In the genomic region with DNA sequence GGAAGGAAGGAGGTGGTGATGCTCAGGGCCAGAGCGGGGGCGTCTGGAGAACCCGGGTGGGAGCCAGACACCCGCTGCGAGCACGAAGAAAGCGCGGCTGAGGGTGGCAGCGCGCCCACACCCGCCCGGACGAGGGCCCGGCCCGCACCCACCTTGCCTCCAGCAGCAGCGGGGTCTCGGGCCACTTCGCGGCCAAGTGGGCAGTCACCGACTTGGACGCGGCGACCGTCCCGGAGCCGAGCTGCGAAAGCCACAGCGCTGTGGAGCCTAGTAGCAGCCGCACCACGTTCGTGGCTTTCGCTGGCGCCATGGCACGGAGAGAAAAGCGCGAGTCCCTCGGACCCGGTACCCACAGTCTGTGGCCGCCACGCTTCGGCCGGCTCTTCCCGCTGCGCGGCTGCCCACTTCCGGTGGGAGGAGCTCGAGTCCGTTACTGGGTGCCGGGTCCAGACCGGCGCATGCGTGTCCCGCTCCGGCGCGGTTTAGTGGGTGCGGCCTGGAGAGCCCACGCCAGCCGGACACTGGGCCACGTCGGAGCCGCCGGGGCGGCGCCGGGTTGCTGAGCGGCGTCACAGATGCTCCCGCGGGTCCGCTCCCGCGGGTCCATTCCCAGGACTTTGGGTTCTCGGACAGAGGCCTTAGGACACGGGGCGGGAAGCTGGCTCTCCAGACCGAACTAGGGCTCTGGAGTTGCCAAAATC, we compare ENCODE assay signal across 8 cellular contexts. TPM values are rescaled to one million over a fixed set of nuclear protein-coding genes. Genes with fewer than 3 reads are reported as not detected.
A peak's percentile ranks its signal among the peaks of the same experiment; 100 is the strongest.
DNase-seq lines count a peak whose midpoint lies in the region; ATAC-seq, FAIRE-seq and TF ChIP-seq lines count a peak whose summit lies in the region.

A gene with protein sequence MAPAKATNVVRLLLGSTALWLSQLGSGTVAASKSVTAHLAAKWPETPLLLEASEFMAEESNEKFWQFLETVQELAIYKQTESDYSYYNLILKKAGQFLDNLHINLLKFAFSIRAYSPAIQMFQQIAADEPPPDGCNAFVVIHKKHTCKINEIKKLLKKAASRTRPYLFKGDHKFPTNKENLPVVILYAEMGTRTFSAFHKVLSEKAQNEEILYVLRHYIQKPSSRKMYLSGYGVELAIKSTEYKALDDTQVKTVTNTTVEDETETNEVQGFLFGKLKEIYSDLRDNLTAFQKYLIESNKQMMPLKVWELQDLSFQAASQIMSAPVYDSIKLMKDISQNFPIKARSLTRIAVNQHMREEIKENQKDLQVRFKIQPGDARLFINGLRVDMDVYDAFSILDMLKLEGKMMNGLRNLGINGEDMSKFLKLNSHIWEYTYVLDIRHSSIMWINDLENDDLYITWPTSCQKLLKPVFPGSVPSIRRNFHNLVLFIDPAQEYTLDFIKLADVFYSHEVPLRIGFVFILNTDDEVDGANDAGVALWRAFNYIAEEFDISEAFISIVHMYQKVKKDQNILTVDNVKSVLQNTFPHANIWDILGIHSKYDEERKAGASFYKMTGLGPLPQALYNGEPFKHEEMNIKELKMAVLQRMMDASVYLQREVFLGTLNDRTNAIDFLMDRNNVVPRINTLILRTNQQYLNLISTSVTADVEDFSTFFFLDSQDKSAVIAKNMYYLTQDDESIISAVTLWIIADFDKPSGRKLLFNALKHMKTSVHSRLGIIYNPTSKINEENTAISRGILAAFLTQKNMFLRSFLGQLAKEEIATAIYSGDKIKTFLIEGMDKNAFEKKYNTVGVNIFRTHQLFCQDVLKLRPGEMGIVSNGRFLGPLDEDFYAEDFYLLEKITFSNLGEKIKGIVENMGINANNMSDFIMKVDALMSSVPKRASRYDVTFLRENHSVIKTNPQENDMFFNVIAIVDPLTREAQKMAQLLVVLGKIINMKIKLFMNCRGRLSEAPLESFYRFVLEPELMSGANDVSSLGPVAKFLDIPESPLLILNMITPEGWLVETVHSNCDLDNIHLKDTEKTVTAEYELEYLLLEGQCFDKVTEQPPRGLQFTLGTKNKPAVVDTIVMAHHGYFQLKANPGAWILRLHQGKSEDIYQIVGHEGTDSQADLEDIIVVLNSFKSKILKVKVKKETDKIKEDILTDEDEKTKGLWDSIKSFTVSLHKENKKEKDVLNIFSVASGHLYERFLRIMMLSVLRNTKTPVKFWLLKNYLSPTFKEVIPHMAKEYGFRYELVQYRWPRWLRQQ (N-terminal part only) (minus strand): TSS at position 399 of the 701 bp plus-strand sequence. CDS start 89 bp downstream, at position 310.

- no peaks in the 10 kb centered on the region for H3K27me3 Mint-ChIP-seq in stimulated activated memory B cell treated with anti-CD40 and anti-IgM and Interleukin-4, amounts not matched to agents 10 μg/mL and 1 μg/mL and 100 μg/mL, for 72 hours

- H3K27ac Mint-ChIP-seq in stimulated activated memory B cell treated with anti-CD40 and anti-IgM and Interleukin-4, amounts not matched to agents 10 μg/mL and 1 μg/mL and 100 μg/mL, for 72 hours: peak within 1 kb of the TSS; percentile 67

- no peaks in the 10 kb centered on the region for H3K9me3 ChIP-seq in SK-N-MC (ENCODE audit: low read depth, low read length)
- H3K9me3 ChIP-seq in duodenal mucosa (ENCODE audit: control insufficient read depth in 1 of 2, low read length in 2 of 2): no peaks in the 10 kb centered on the region
- H3K9me3 ChIP-seq in liver (ENCODE audit: control insufficient read depth in 4 of 4, low read length in 3 of 4): no peaks in the 10 kb centered on the region

- H3K4me3 Mint-ChIP-seq in stimulated activated memory B cell treated with anti-CD40 and anti-IgM and Interleukin-4, amounts not matched to agents 10 μg/mL and 1 μg/mL and 100 μg/mL, for 72 hours: peak within 1 kb of the TSS; percentile 87

- H3K9me3 Mint-ChIP-seq in stimulated activated memory B cell treated with anti-CD40 and anti-IgM and Interleukin-4, amounts not matched to agents 10 μg/mL and 1 μg/mL and 100 μg/mL, for 72 hours: peaks cover 2% of the 10 kb centered on the region

- FAIRE-seq in GM12891 (lab: Jason Lieb, UNC): peak; percentile 93

- H3K4me1 ChIP-seq in duodenal mucosa (ENCODE audit: control insufficient read depth in 1 of 2, insufficient read depth in 2 of 2, low read length in 2 of 2) (peaks cover 0 to 6% of the 10 kb centered on the region in 2 donors), liver (ENCODE audit: control insufficient read depth in 4 of 4, insufficient read depth in 4 of 4, low read length in 3 of 4) (peaks cover 0 to 6% (median under 1%) of the 10 kb centered on the region in 4 donors)

- H3K36me3 ChIP-seq in SK-N-MC (ENCODE audit: insufficient read depth, low read length) (no peaks in the 10 kb centered on the region), duodenal mucosa (ENCODE audit: control insufficient read depth in 1 of 2, insufficient read depth in 2 of 2, low read length in 2 of 2) (no peaks in the 10 kb centered on the region), liver (ENCODE audit: control insufficient read depth in 4 of 4, insufficient read depth in 3 of 4, low read depth in 1 of 4, low read length in 3 of 4) (no peaks in the 10 kb centered on the region)

- peaks cover 11% of the 10 kb centered on the region for H3K4me1 Mint-ChIP-seq in stimulated activated memory B cell treated with anti-CD40 and anti-IgM and Interleukin-4, amounts not matched to agents 10 μg/mL and 1 μg/mL and 100 μg/mL, for 72 hours

- ATAC-seq in HG02610 (IDR thresholded peaks at IDR 0.05; ENCODE audit: unreplicated experiment): peak; percentile 95
- ATAC-seq in stimulated activated memory B cell treated with anti-CD40 and anti-IgM and Interleukin-4, amounts not matched to agents 10 μg/mL and 1 μg/mL and 100 μg/mL, for 72 hours: peak; percentile 95

- TF ChIP-seq POLR2A in GM12891 (IDR thresholded peaks at IDR 0.05; ENCODE audit: low read depth, low read length) (peak; percentile 84), NB4 (IDR thresholded peaks at IDR 0.05; ENCODE audit: extremely low read depth, insufficient read length) (peak; percentile 92)

- DNase-seq in 8988T (peak; percentile 90), GM12891 (ENCODE audit: insufficient read length, low spot score) (peak; percentile 92), NB4 (ENCODE audit: low read depth) (peak; percentile 93), SK-N-MC (ENCODE audit: low read depth, low spot score) (no peak)

- H3K27ac ChIP-seq in SK-N-MC: no peak within 1 kb of the TSS
- peak within 1 kb of the TSS; percentile 62 for H3K27ac ChIP-seq in duodenal mucosa (ENCODE audit: low read depth, low read length)
- H3K27ac ChIP-seq in liver (ENCODE audit: low read depth in 1 of 2, low read length in 2 of 2): peak within 1 kb of the TSS; percentile 76 to 82

- H3K4me3 ChIP-seq in NB4 (ENCODE audit: low read depth, low read length) (peak within 1 kb of the TSS; percentile 89), SK-N-MC (peak within 1 kb of the TSS; percentile 64), duodenal mucosa (ENCODE audit: low read depth in 1 of 2, low read length in 2 of 2) (peak within 1 kb of the TSS; percentile 97), liver (ENCODE audit: low read depth in 1 of 3, low read length in 3 of 3) (peak within 1 kb of the TSS; percentile 81 to 97 (median 91))

- no peak for TF ChIP-seq CTCF in NB4 (IDR thresholded peaks at IDR 0.05; ENCODE audit: low read depth, low read length)
- no peak for TF ChIP-seq CTCF in liver (IDR thresholded peaks at IDR 0.05; ENCODE audit: low read depth, low read length, missing input control)

- H3K27me3 ChIP-seq in duodenal mucosa (ENCODE audit: control insufficient read depth in 1 of 2, insufficient read depth in 2 of 2, low read length in 2 of 2) (peaks cover 0 to 5% of the 10 kb centered on the region in 2 donors), liver (ENCODE audit: control insufficient read depth in 4 of 4, insufficient read depth in 4 of 4, low read length in 3 of 4) (no peaks in the 10 kb centered on the region)

- 2% methylated on average over 77 of the region's 77 CpGs for WGBS in liver

- H3K36me3 Mint-ChIP-seq in stimulated activated memory B cell treated with anti-CD40 and anti-IgM and Interleukin-4, amounts not matched to agents 10 μg/mL and 1 μg/mL and 100 μg/mL, for 72 hours: no peaks in the 10 kb centered on the region

- H3K9ac ChIP-seq in SK-N-MC (ENCODE audit: insufficient read length) (no peak within 1 kb of the TSS), duodenal mucosa (ENCODE audit: low read depth in 1 of 2, low read length in 2 of 2) (peak within 1 kb of the TSS; percentile 70 to 84), liver (ENCODE audit: low read depth in 1 of 2, low read length in 2 of 2) (peak within 1 kb of the TSS; percentile 64 to 84)

- no peak for TF ChIP-seq RAD21 in liver (IDR thresholded peaks at IDR 0.05)

TF ChIP-seq in GM12891, 5 proteins besides CTCF, POLR2A, EP300 and RAD21:
- TF ChIP-seq POU2F2 (IDR thresholded peaks at IDR 0.05; ENCODE audit: low read depth, low read length): peak; percentile 71
- no peak for TF ChIP-seq SPI1 (IDR thresholded peaks at IDR 0.05; ENCODE audit: low read depth, low read length)
- TF ChIP-seq TAF1 (IDR thresholded peaks at IDR 0.05; ENCODE audit: low read depth, low read length): 0 out of 2 replicates have a peak, but pooled peaks have one; percentile 44
- TF ChIP-seq PAX5 (IDR thresholded peaks at IDR 0.05; ENCODE audit: insufficient read depth, low read length, severe bottlenecking): peak; percentile 21
- TF ChIP-seq POLR2AphosphoS5 (IDR thresholded peaks at IDR 0.05; ENCODE audit: low read depth, low read length): peak; percentile 84

TF ChIP-seq in liver, 16 proteins besides CTCF, POLR2A, EP300 and RAD21 (continues in another document):
- peak; percentile 96 to 97 for TF ChIP-seq HNF4A (conservative IDR thresholded peaks at IDR 0.05)
- TF ChIP-seq NR2F2 (IDR thresholded peaks at IDR 0.05): no peak
- TF ChIP-seq FOXA2 (IDR thresholded peaks at IDR 0.05): no peak
- TF ChIP-seq MAX (IDR thresholded peaks at IDR 0.05): no peak

RNA-seq across cellular contexts. Expression of the gene that starts here (rescaled TPM):
- polyA plus RNA-seq in GM12891 (2012; ENCODE audit: low read depth, missing spikeins): 5.1 TPM
- total RNA-seq in liver: 10 to 100 TPM; 16.7 to 23.0 TPM
- 1 to 10 TPM; 5.6 to 9.7 TPM for polyA plus RNA-seq in liver
